8 cellular contexts compared by ENCODE assay signal in genomic region chr7:1571261-1571650, GRCh38. TPM values are rescaled to one million over a fixed set of nuclear protein-coding genes. Genes with fewer than 3 reads are reported as not detected.
DNase-seq lines count a peak whose midpoint lies in the region; ATAC-seq and TF ChIP-seq lines count a peak whose summit lies in the region.

No MANE protein-coding gene starts in this region.

- H3K9me3 ChIP-seq in AG04450 (ENCODE audit: control insufficient read depth, insufficient read depth, low read length) (no peaks in the 10 kb centered on the region; the same call in 1 of the 2 replicates), HUES48 (ENCODE audit: control insufficient read depth, insufficient read depth, low read length) (no peaks in the 10 kb centered on the region), mucosa of rectum (ENCODE audit: control insufficient read depth in 2 of 2, low read length in 2 of 2) (no peaks in the 10 kb centered on the region)

- ATAC-seq in HG03520 (IDR thresholded peaks at IDR 0.05; ENCODE audit: unreplicated experiment), result no peak

- H3K9ac ChIP-seq in HUES48 (ENCODE audit: low read depth, low read length), result no peak overlapping the region
- peak overlapping the region; percentile 14 to 99 for H3K9ac ChIP-seq in mucosa of rectum (ENCODE audit: low read depth in 1 of 2, low read length in 2 of 2)

- peaks cover 12% of the 10 kb centered on the region for H3K36me3 ChIP-seq in HUES48 (ENCODE audit: control insufficient read depth, insufficient read depth, low read length)
- H3K36me3 ChIP-seq in mucosa of rectum (ENCODE audit: control insufficient read depth in 2 of 2, insufficient read depth in 2 of 2, low read length in 2 of 2), result peaks cover 2 to 5% of the 10 kb centered on the region in 2 donors

- TF ChIP-seq CTCF in AG04450 (IDR thresholded peaks at IDR 0.05; ENCODE audit: low read depth, low read length) (no peak), astrocyte of the cerebellum (IDR thresholded peaks at IDR 0.05; ENCODE audit: low read depth, low read length, missing control alignments) (no peak)

- DNase-seq in AG04450 (ENCODE audit: low read depth, low spot score) (no peak), astrocyte of the cerebellum (ENCODE audit: low read depth) (no peak), NCI-H446 treated with DMSO at 0.1 percent for 48 hours (lab: John Stamatoyannopoulos, UW) (no peak), SHP77 (lab: John Stamatoyannopoulos, UW) (no peak), RPMI8226 (no peak)

- H3K4me1 ChIP-seq in HUES48 (ENCODE audit: control insufficient read depth, insufficient read depth, low read length) (peaks cover 15% of the 10 kb centered on the region), mucosa of rectum (ENCODE audit: control insufficient read depth in 2 of 2, insufficient read depth in 2 of 2, low read length in 2 of 2) (peaks cover 35 to 36% of the 10 kb centered on the region in 2 donors)

- H3K27ac ChIP-seq in AG04450 (ENCODE audit: low read depth, low read length), result peak overlapping the region; percentile 70
- H3K27ac ChIP-seq in HUES48 (ENCODE audit: low read depth, low read length), result no peak overlapping the region
- H3K27ac ChIP-seq in mucosa of rectum (ENCODE audit: low read depth in 2 of 2, low read length in 2 of 2), result peak overlapping the region; percentile 95 to 96

- POLR2A ChIA-PET in AG04450 (lab: Yijun Ruan, JAX), result no interaction called here

- in situ Hi-C loops in astrocyte of the cerebellum (cut with HindIII; ENCODE audit: low sequenced_read_pairs), result no loop called here

- CTCF ChIA-PET in AG04450 (lab: Charles Lee), result interaction anchor here (0.6 kb wide), 1 partner anchor 129 kb away, joined by 5 read pairs; no protein-coding TSS in a partner anchor

- H3K4me3 ChIP-seq in AG04450 (ENCODE audit: low read depth, low read length) (peak overlapping the region; percentile 87), HUES48 (ENCODE audit: low read depth, low read length) (peak overlapping the region; percentile 88; the same call in 1 of the 2 replicates), astrocyte of the cerebellum (ENCODE audit: low read depth, low read length) (peak overlapping the region; percentile 92), mucosa of rectum (ENCODE audit: low read length in 2 of 2) (peak overlapping the region; percentile 93 to 98)

- H3K27me3 ChIP-seq in AG04450 (ENCODE audit: control insufficient read depth, insufficient read depth, low read length) (no peaks in the 10 kb centered on the region), HUES48 (ENCODE audit: control insufficient read depth, insufficient read depth, low read length) (no peaks in the 10 kb centered on the region), mucosa of rectum (ENCODE audit: control insufficient read depth in 2 of 2, insufficient read depth in 2 of 2, low read length in 2 of 2) (no peaks in the 10 kb centered on the region)

RNA-seq across cellular contexts. Expression of gene PSMG3, which starts 1.4 kb away (rescaled TPM):
- 31.1 and 33.4 TPM in 2 replicates for polyA plus RNA-seq in AG04450 (2011; rRNA removed)
- 11.4 and 14.8 TPM in 2 replicates for polyA minus RNA-seq in AG04450 (2011; rRNA and poly(A)+ RNA removed)

RNA-seq across cellular contexts. Expression of gene TMEM184A, which starts 15.3 kb away (rescaled TPM):
- 0.36 and 0.56 TPM in 2 replicates for polyA plus RNA-seq in AG04450 (2011; rRNA removed)
- 0.23 and 0.91 TPM in 2 replicates for polyA minus RNA-seq in AG04450 (2011; rRNA and poly(A)+ RNA removed)

RNA-seq across cellular contexts. Expression of gene MAFK, which starts 40.8 kb away (rescaled TPM):
- 4.5 and 8.3 TPM in 2 replicates for polyA plus RNA-seq in AG04450 (2011; rRNA removed)
- 4.2 and 4.8 TPM in 2 replicates for polyA minus RNA-seq in AG04450 (2011; rRNA and poly(A)+ RNA removed)
